ENCODE assay signal across 8 cellular contexts in genomic region chr6:152635949-152636674, GRCh38. TPM values are rescaled to one million over a fixed set of nuclear protein-coding genes. Genes with fewer than 3 reads are reported as not detected.
A peak's percentile ranks its signal among the peaks of the same experiment; 100 is the strongest.
DNase-seq lines count a peak whose midpoint lies in the region; ATAC-seq and TF ChIP-seq lines count a peak whose summit lies in the region.

No MANE protein-coding gene starts in this region.

- no peak overlapping the region for H3K9ac ChIP-seq in endocrine pancreas (ENCODE audit: control insufficient read depth, insufficient read depth, low read length)

- H3K4me1 ChIP-seq in endocrine pancreas (ENCODE audit: control insufficient read depth, insufficient read depth, low read length) = no peaks in the 10 kb centered on the region
- H3K4me1 ChIP-seq in testis = no peaks in the 10 kb centered on the region

- ATAC-seq in activated T-cell treated with anti-CD3 and anti-CD28 coated beads, Interleukin-2, amount 50 U/mL, for 4 hours = peak; percentile 14 to 38

- peaks cover 21% of the 10 kb centered on the region for H3K4me1 Mint-ChIP-seq in activated T-cell treated with anti-CD3 and anti-CD28 coated beads, Interleukin-2, amount 50 U/mL, for 4 hours (ENCODE audit: low read depth)

- peak overlapping the region; percentile 39 for H3K4me3 ChIP-seq in endocrine pancreas (ENCODE audit: control insufficient read depth, insufficient read depth, low read length)
- H3K4me3 ChIP-seq in testis = peak overlapping the region; percentile 57 to 68

- TF ChIP-seq CTCF in testis (IDR thresholded peaks at IDR 0.05) = no peak

- no peaks in the 10 kb centered on the region for H3K36me3 Mint-ChIP-seq in activated T-cell treated with anti-CD3 and anti-CD28 coated beads, Interleukin-2, amount 50 U/mL, for 4 hours (ENCODE audit: insufficient read depth)

- no peak for TF ChIP-seq POLR2A in testis (IDR thresholded peaks at IDR 0.05)

- H3K9me3 ChIP-seq in endocrine pancreas (ENCODE audit: control insufficient read depth, low read length) (no peaks in the 10 kb centered on the region), testis (no peaks in the 10 kb centered on the region)

- 1 to 3% methylated on average over 23 to 27 of the region's 27 CpGs for WGBS in testis, 2 donors

- no peak for DNase-seq in activated T-cell treated with anti-CD3 and anti-CD28 coated beads, Interleukin-2, amount 50 U/mL, for 4 hours
- no peak for DNase-seq in activated T-cell treated with anti-CD3 and anti-CD28 coated beads, Interleukin-2, amount 50 U/mL, for 1 hour
- DNase-seq in NCI-H748 treated with DMSO at 0.1 percent for 48 hours (lab: John Stamatoyannopoulos, UW) = peak; percentile 26
- peak; percentile 19 for DNase-seq in medulla oblongata (ENCODE audit: extremely low spot score)
- peak; percentile 64 for DNase-seq in testis
- DNase-seq in stimulated activated CD4-positive, alpha-beta T cell treated with anti-CD3 and anti-CD28 coated beads, Interleukin-12 subunit alpha, Interleukin-12 subunit beta, amount 100 ng/mL, for 4 hours = no peak
- no peak for DNase-seq in stimulated activated CD8-positive, alpha-beta memory T cell treated with anti-CD3 and anti-CD28 coated beads, Interleukin-4, amount 100 ng/mL, for 48 hours

- intact Hi-C loops in testis (cut with DNase I; ENCODE audit: low total_unique reads) = no loop called here

- H3K36me3 ChIP-seq in endocrine pancreas (ENCODE audit: control insufficient read depth, insufficient read depth, low read length) (no peaks in the 10 kb centered on the region), testis (ENCODE audit: low read depth, missing control alignments) (no peaks in the 10 kb centered on the region)

- peak overlapping the region; percentile 67 for H3K27ac ChIP-seq in testis

- H3K4me3 Mint-ChIP-seq in activated T-cell treated with anti-CD3 and anti-CD28 coated beads, Interleukin-2, amount 50 U/mL, for 4 hours = peak overlapping the region; percentile 82

- H3K9me3 Mint-ChIP-seq in activated T-cell treated with anti-CD3 and anti-CD28 coated beads, Interleukin-2, amount 50 U/mL, for 4 hours = no peaks in the 10 kb centered on the region

- H3K27me3 ChIP-seq in endocrine pancreas (ENCODE audit: control insufficient read depth, insufficient read depth, low read length) (peaks cover 2% of the 10 kb centered on the region), testis (no peaks in the 10 kb centered on the region)

- H3K27me3 Mint-ChIP-seq in activated T-cell treated with anti-CD3 and anti-CD28 coated beads, Interleukin-2, amount 50 U/mL, for 4 hours (ENCODE audit: low read depth) = peaks cover 33% of the 10 kb centered on the region

RNA-seq across cellular contexts. Expression of gene SYNE1, which starts 1.1 kb away (rescaled TPM):
- 10 to 100 TPM; 11.0 to 16.1 (median 11.1) TPM for total RNA-seq in activated T-cell treated with anti-CD3 and anti-CD28 coated beads, Interleukin-2, amount 50 U/mL, for 4 hours
- 100 to 1,000 TPM; 228 to 255 TPM for total RNA-seq in testis
- 57.2 TPM for polyA plus RNA-seq in testis (ENCODE audit: insufficient read depth, low read depth, low replicate concordance)

Comparison
In these comparisons a context has a peak if more than half of its experiments do, and no peak if none do; other contexts are left out.
1. DNase-seq: peak in NCI-H748 treated with DMSO at 0.1 percent for 48 hours (single experiment), medulla oblongata (single experiment) and testis (single experiment); none in activated T-cell treated with anti-CD3 and anti-CD28 coated beads, Interleukin-2, amount 50 U/mL, for 4 hours (single experiment), activated T-cell treated with anti-CD3 and anti-CD28 coated beads, Interleukin-2, amount 50 U/mL, for 1 hour (single experiment), stimulated activated CD4-positive, alpha-beta T cell treated with anti-CD3 and anti-CD28 coated beads, Interleukin-12 subunit alpha, Interleukin-12 subunit beta, amount 100 ng/mL, for 4 hours (single experiment) and stimulated activated CD8-positive, alpha-beta memory T cell treated with anti-CD3 and anti-CD28 coated beads, Interleukin-4, amount 100 ng/mL, for 48 hours (single experiment).
2. RNA of gene SYNE1, which starts 1.1 kb away (total RNA-seq): 228 to 255 TPM in testis; 11.0 to 16.1 TPM in activated T-cell treated with anti-CD3 and anti-CD28 coated beads, Interleukin-2, amount 50 U/mL, for 4 hours; every median in the first group is over 10 times any median in the second.